Comparison of ENCODE assay signal across 1 cellular context in the genomic region with DNA sequence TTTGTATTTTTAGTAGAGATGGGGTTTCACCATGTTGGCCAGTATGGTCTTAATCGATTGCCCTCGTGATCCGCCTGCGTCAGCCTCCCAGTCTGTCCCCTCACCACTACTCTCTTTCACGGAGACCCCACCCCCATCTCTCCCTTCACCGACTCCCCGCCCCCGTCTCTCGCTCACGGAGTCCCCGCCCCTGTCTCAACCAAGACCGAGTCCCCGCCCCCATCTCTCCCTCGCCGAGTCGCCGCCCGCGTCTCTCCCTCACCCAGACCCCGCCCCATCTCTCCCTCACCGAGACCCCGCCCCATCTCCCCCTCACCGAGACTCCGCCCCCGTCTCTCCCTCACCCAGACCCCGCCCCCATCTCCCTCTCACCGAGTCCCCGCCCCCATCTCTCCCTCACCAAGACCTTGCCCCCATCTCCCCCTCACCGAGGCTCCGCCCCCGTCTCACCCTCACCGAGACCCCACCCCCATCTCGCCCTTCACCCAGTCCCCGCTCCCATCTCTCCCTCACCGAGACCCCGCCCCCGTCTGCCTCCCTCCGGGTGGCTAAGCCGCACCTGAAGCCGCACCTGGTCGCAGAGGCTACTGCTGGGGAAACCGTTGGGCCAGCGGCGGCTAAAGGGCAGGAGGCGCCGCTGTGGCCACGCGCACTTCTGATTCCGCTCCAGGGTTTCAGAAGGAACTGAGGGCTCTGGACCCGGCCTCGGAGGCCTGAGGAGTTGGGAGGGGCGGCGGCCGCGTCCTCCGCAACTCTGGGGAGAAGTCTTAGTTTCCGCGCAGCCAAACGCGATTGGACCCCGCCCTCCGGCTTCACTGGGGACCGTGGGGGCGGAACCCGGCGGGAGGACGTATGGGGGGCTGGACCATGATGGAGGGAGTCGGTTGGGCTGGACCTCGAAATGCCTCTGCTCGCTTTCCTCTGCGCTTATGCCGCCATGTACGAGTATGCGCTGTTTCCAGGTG.
TF ChIP-seq lines count a peak whose summit lies in the region.

No MANE protein-coding gene starts in this region.

TF ChIP-seq in HEK293, 187 proteins besides CTCF, POLR2A, EP300 and RAD21 (continued from another document and continues in another):
- peak; percentile 49; the same call in 1 of the 2 replicates for TF ChIP-seq ZNF76 (tag by site-specific recombination; IDR thresholded peaks at IDR 0.05; ENCODE audit: borderline replicate concordance, low read depth)
- 0 out of 2 replicates have a peak, but pooled peaks have one; percentile 18 for TF ChIP-seq ZBTB48 (tag by site-specific recombination; IDR thresholded peaks at IDR 0.05)
- TF ChIP-seq ZNF2 (tag by site-specific recombination; IDR thresholded peaks at IDR 0.05): peak; percentile 47; the same call in 1 of the 2 replicates
- TF ChIP-seq, protein P1, sequence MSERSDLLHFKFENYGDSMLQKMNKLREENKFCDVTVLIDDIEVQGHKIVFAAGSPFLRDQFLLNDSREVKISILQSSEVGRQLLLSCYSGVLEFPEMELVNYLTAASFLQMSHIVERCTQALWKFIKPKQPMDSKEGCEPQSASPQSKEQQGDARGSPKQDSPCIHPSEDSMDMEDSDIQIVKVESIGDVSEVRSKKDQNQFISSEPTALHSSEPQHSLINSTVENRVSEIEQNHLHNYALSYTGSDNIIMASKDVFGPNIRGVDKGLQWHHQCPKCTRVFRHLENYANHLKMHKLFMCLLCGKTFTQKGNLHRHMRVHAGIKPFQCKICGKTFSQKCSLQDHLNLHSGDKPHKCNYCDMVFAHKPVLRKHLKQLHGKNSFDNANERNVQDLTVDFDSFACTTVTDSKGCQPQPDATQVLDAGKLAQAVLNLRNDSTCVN (tag by site-specific recombination; optimal IDR thresholded peaks at IDR 0.05): peak; percentile 29
- TF ChIP-seq ZNF157 (tag by site-specific recombination; IDR thresholded peaks at IDR 0.05): no peak
- TF ChIP-seq KLF9 (tag by site-specific recombination; IDR thresholded peaks at IDR 0.05; ENCODE audit: low read depth): peak; percentile 72
- TF ChIP-seq, protein P2, sequence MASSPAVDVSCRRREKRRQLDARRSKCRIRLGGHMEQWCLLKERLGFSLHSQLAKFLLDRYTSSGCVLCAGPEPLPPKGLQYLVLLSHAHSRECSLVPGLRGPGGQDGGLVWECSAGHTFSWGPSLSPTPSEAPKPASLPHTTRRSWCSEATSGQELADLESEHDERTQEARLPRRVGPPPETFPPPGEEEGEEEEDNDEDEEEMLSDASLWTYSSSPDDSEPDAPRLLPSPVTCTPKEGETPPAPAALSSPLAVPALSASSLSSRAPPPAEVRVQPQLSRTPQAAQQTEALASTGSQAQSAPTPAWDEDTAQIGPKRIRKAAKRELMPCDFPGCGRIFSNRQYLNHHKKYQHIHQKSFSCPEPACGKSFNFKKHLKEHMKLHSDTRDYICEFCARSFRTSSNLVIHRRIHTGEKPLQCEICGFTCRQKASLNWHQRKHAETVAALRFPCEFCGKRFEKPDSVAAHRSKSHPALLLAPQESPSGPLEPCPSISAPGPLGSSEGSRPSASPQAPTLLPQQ (tag by site-specific recombination; IDR thresholded peaks at IDR 0.05): peak; percentile 54
- no peak for TF ChIP-seq ZNF174 (tag by site-specific recombination; IDR thresholded peaks at IDR 0.05)
- no peak for TF ChIP-seq ZNF175 (tag by site-specific recombination; IDR thresholded peaks at IDR 0.05)
- TF ChIP-seq ZNF416 (tag by site-specific recombination; IDR thresholded peaks at IDR 0.05): no peak
- 0 out of 2 replicates have a peak, but pooled peaks have one; percentile 32 for TF ChIP-seq ZNF324 (tag by site-specific recombination; IDR thresholded peaks at IDR 0.05)
- no peak for TF ChIP-seq ZNF354C (tag by site-specific recombination; IDR thresholded peaks at IDR 0.05; ENCODE audit: borderline replicate concordance, low read depth)
- no peak for TF ChIP-seq ZNF221 (tag by site-specific recombination; IDR thresholded peaks at IDR 0.05; ENCODE audit: borderline replicate concordance)
- TF ChIP-seq PRDM6 (tag by site-specific recombination; IDR thresholded peaks at IDR 0.05): no peak
- peak; percentile 71 for TF ChIP-seq KLF1 (tag by site-specific recombination; IDR thresholded peaks at IDR 0.05)
- TF ChIP-seq ZNF248 (tag by site-specific recombination; IDR thresholded peaks at IDR 0.05): no peak
- TF ChIP-seq ZNF747 (tag by site-specific recombination; IDR thresholded peaks at IDR 0.05): no peak
- TF ChIP-seq ZNF280C (tag by site-specific recombination; IDR thresholded peaks at IDR 0.05): no peak
- no peak for TF ChIP-seq ZBTB1 (tag by site-specific recombination; IDR thresholded peaks at IDR 0.05)
- TF ChIP-seq ZFP37 (tag by site-specific recombination; IDR thresholded peaks at IDR 0.05): no peak
- no peak for TF ChIP-seq ZNF785 (tag by site-specific recombination; IDR thresholded peaks at IDR 0.05)
- no peak for TF ChIP-seq ZNF707 (tag by site-specific recombination; IDR thresholded peaks at IDR 0.05)
- TF ChIP-seq KLF7 (tag by site-specific recombination; IDR thresholded peaks at IDR 0.05; ENCODE audit: borderline replicate concordance): no peak; the same call in 1 of the 2 replicates
- TF ChIP-seq ZNF843 (tag by site-specific recombination; IDR thresholded peaks at IDR 0.05): 0 out of 2 replicates have a peak, but pooled peaks have one; percentile 26
- no peak for TF ChIP-seq ZNF23 (tag by site-specific recombination; IDR thresholded peaks at IDR 0.05; ENCODE audit: borderline replicate concordance)
- TF ChIP-seq ZNF433 (tag by site-specific recombination; IDR thresholded peaks at IDR 0.05; ENCODE audit: low read depth): no peak
- no peak for TF ChIP-seq ZNF701 (tag by site-specific recombination; IDR thresholded peaks at IDR 0.05)
- TF ChIP-seq RBAK (tag by site-specific recombination; IDR thresholded peaks at IDR 0.05): no peak
- no peak for TF ChIP-seq PRDM1 (tag by site-specific recombination; IDR thresholded peaks at IDR 0.05)
- TF ChIP-seq ZEB2 (tag by site-specific recombination; IDR thresholded peaks at IDR 0.05): peak; percentile 93
- TF ChIP-seq ZNF426 (tag by site-specific recombination; IDR thresholded peaks at IDR 0.05): no peak
- TF ChIP-seq GLIS1 (tag by site-specific recombination; IDR thresholded peaks at IDR 0.05): peak; percentile 55
- TF ChIP-seq ZNF623 (tag by site-specific recombination; IDR thresholded peaks at IDR 0.05): no peak
- no peak for TF ChIP-seq ZNF214 (tag by site-specific recombination; IDR thresholded peaks at IDR 0.05; ENCODE audit: borderline replicate concordance)
- peak; percentile 53; the same call in 1 of the 2 replicates for TF ChIP-seq ZFP69B (tag by site-specific recombination; IDR thresholded peaks at IDR 0.05)
- TF ChIP-seq ZXDB (tag by site-specific recombination; IDR thresholded peaks at IDR 0.05): peak; percentile 67
- TF ChIP-seq ZNF48 (tag by site-specific recombination; IDR thresholded peaks at IDR 0.05): no peak
- TF ChIP-seq ZNF510 (tag by site-specific recombination; IDR thresholded peaks at IDR 0.05; ENCODE audit: insufficient replicate concordance): no peak
- TF ChIP-seq ZNF394 (tag by site-specific recombination; IDR thresholded peaks at IDR 0.05; ENCODE audit: borderline replicate concordance): no peak
- TF ChIP-seq, protein P3, sequence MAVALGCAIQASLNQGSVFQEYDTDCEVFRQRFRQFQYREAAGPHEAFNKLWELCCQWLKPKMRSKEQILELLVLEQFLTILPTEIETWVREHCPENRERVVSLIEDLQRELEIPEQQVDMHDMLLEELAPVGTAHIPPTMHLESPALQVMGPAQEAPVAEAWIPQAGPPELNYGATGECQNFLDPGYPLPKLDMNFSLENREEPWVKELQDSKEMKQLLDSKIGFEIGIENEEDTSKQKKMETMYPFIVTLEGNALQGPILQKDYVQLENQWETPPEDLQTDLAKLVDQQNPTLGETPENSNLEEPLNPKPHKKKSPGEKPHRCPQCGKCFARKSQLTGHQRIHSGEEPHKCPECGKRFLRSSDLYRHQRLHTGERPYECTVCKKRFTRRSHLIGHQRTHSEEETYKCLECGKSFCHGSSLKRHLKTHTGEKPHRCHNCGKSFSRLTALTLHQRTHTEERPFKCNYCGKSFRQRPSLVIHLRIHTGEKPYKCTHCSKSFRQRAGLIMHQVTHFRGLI (tag by site-specific recombination; IDR thresholded peaks at IDR 0.05): peak; percentile 93
- TF ChIP-seq, protein P4, sequence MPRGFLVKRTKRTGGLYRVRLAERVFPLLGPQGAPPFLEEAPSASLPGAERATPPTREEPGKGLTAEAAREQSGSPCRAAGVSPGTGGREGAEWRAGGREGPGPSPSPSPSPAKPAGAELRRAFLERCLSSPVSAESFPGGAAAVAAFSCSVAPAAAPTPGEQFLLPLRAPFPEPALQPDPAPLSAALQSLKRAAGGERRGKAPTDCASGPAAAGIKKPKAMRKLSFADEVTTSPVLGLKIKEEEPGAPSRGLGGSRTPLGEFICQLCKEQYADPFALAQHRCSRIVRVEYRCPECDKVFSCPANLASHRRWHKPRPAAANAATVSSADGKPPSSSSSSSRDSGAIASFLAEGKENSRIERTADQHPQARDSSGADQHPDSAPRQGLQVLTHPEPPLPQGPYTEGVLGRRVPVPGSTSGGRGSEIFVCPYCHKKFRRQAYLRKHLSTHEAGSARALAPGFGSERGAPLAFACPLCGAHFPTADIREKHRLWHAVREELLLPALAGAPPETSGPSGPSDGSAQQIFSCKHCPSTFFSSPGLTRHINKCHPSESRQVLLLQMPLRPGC (tag by site-specific recombination; IDR thresholded peaks at IDR 0.05): 0 out of 2 replicates have a peak, but pooled peaks have one; percentile 34
- no peak for TF ChIP-seq ZNF140 (tag by site-specific recombination; IDR thresholded peaks at IDR 0.05)
- TF ChIP-seq ZNF777 (tag by site-specific recombination; IDR thresholded peaks at IDR 0.05; ENCODE audit: borderline replicate concordance): no peak
- TF ChIP-seq SCRT1 (tag by site-specific recombination; IDR thresholded peaks at IDR 0.05; ENCODE audit: borderline replicate concordance): no peak
- no peak for TF ChIP-seq BCL6B (tag by site-specific recombination; IDR thresholded peaks at IDR 0.05)
- no peak for TF ChIP-seq TRIM28 (IDR thresholded peaks at IDR 0.05; ENCODE audit: borderline replicate concordance, low read length)
- no peak for TF ChIP-seq ZNF423 (tag by site-specific recombination; IDR thresholded peaks at IDR 0.05)
- TF ChIP-seq ZNF335 (tag by site-specific recombination; conservative IDR thresholded peaks at IDR 0.05): peak; percentile 90
- TF ChIP-seq ZBTB8A (tag by site-specific recombination; IDR thresholded peaks at IDR 0.05): no peak
- peak; percentile 63 for TF ChIP-seq ZNF366 (tag by site-specific recombination; conservative IDR thresholded peaks at IDR 0.05)
- TF ChIP-seq ZIC2 (tag by site-specific recombination; IDR thresholded peaks at IDR 0.05): peak; percentile 61
- no peak for TF ChIP-seq ZSCAN16 (tag by site-specific recombination; IDR thresholded peaks at IDR 0.05)
- TF ChIP-seq ZNF37A (tag by site-specific recombination; IDR thresholded peaks at IDR 0.05): no peak
- peak; percentile 85; the same call in 1 of the 2 replicates for TF ChIP-seq KLF8 (tag by site-specific recombination; IDR thresholded peaks at IDR 0.05)
- peak; percentile 54 for TF ChIP-seq ZNF341 (tag by site-specific recombination; IDR thresholded peaks at IDR 0.05; ENCODE audit: low read depth)
- no peak for TF ChIP-seq ZNF202 (tag by site-specific recombination; IDR thresholded peaks at IDR 0.05; ENCODE audit: borderline replicate concordance)
